In the genomic region with DNA sequence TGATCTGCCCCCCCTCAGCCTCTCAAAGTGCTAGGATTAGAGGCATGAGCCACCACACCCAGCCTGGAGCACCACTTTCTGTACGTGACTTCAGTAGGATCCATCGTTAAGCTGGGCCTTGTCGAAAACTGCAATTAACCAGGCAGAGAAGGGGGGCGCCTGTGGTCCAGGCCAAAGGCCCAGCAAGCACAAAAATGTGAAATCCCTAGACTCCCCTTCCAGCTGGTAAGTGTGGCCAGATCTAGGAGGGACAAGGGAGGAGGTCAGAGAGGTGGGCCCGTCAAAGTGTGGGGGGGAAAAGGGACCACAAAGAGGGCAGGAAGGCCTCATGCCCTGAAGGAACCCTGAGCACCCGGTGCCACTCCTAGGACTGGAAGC, we compare ENCODE assay signal across 8 cellular contexts. TPM values are rescaled to one million over a fixed set of nuclear protein-coding genes. Genes with fewer than 3 reads are reported as not detected.
DNase-seq lines count a peak whose midpoint lies in the region; ATAC-seq and TF ChIP-seq lines count a peak whose summit lies in the region.

No MANE protein-coding gene starts in this region.

- peaks cover 43% of the 10 kb centered on the region for H3K36me3 Mint-ChIP-seq in activated naive CD8-positive, alpha-beta T cell treated with anti-CD3 and anti-CD28 coated beads, Interleukin-2, amount 10 ng/mL, durations not matched to agents 7 days and 5 days
- H3K36me3 Mint-ChIP-seq in activated naive CD8-positive, alpha-beta T cell treated with anti-CD3 and anti-CD28 coated beads for 36 hours = peaks cover 68% of the 10 kb centered on the region
- peaks cover 6 to 27% of the 10 kb centered on the region in 2 donors for H3K36me3 Mint-ChIP-seq in naive B cell

- TF ChIP-seq POLR2A in upper lobe of left lung (IDR thresholded peaks at IDR 0.05) = no peak

- H3K27ac Mint-ChIP-seq in activated naive CD8-positive, alpha-beta T cell treated with anti-CD3 and anti-CD28 coated beads, Interleukin-2, amount 10 ng/mL, durations not matched to agents 7 days and 5 days = peak overlapping the region; percentile 30
- no peak overlapping the region for H3K27ac Mint-ChIP-seq in activated naive CD8-positive, alpha-beta T cell treated with anti-CD3 and anti-CD28 coated beads for 36 hours
- H3K27ac Mint-ChIP-seq in naive B cell = peak overlapping the region in 4 of 6 donors; percentile 32 to 85 (median 64)

- H3K27ac ChIP-seq in cingulate gyrus (ENCODE audit: low read depth, low read length) (peak overlapping the region; percentile 11), upper lobe of left lung (peak overlapping the region in 3 of 4 donors; percentile 75 to 87 (median 77))

- no peak for ATAC-seq in activated naive CD8-positive, alpha-beta T cell treated with anti-CD3 and anti-CD28 coated beads, Interleukin-2, amount 10 ng/mL, durations not matched to agents 7 days and 5 days (ENCODE audit: low read depth)
- no peak for ATAC-seq in naive B cell (ENCODE audit: low read depth in 2 of 2)
- no peak for ATAC-seq in upper lobe of left lung (ENCODE audit: low FRiP score in 2 of 2)
- ATAC-seq in GM21367 (IDR thresholded peaks at IDR 0.05; ENCODE audit: unreplicated experiment) = no peak

- CTCF ChIA-PET in HEK293T (lab: Yijun Ruan, JAX) = interaction anchor here (0.8 to 1.6 kb wide), 5 partner anchors 25 to 269 kb away, joined by 3 to 7 read pairs (median 4); partner anchors contain the start of gene ASF1B

- peaks cover 61 to 100% (median 92%) of the 10 kb centered on the region in 4 donors for H3K36me3 ChIP-seq in upper lobe of left lung

- peaks cover 0 to 29% (median 12%) of the 10 kb centered on the region in 4 donors for H3K4me1 ChIP-seq in upper lobe of left lung

- POLR2A ChIA-PET in activated naive CD8-positive, alpha-beta T cell treated with anti-CD3 and anti-CD28 coated beads, Interleukin-2, amount 10 ng/mL, durations not matched to agents 7 days and 5 days (lab: Charles Lee) = interaction anchor here (0.6 to 13.1 kb wide), 13 partner anchors 9 to 113 kb away, joined by 3 to 250 read pairs (median 7); partner anchors contain the start of genes ADGRE5, DDX39A and DNAJB1
- POLR2A ChIA-PET in HEK293T (lab: Yijun Ruan, JAX) = interaction anchor here (1.1 to 2.0 kb wide), 3 partner anchors 39 to 269 kb away, joined by 3 to 9 read pairs (median 7); partner anchors contain the start of gene ASF1B

- no peak for DNase-seq in activated naive CD8-positive, alpha-beta T cell treated with anti-CD3 and anti-CD28 coated beads, Interleukin-2, amount 10 ng/mL, durations not matched to agents 7 days and 5 days
- DNase-seq in activated naive CD8-positive, alpha-beta T cell treated with anti-CD3 and anti-CD28 coated beads for 36 hours = no peak
- DNase-seq in naive B cell = no peak
- no peak for DNase-seq in upper lobe of left lung
- DNase-seq in HEK293T (ENCODE audit: extremely low spot score) = no peak
- DNase-seq in stimulated activated CD4-positive, alpha-beta T cell treated with anti-CD3 and anti-CD28 coated beads, Interleukin-4, amount 100 ng/mL, for 4 hours = no peak

- H3K4me3 Mint-ChIP-seq in activated naive CD8-positive, alpha-beta T cell treated with anti-CD3 and anti-CD28 coated beads, Interleukin-2, amount 10 ng/mL, durations not matched to agents 7 days and 5 days = no peak overlapping the region
- no peak overlapping the region for H3K4me3 Mint-ChIP-seq in activated naive CD8-positive, alpha-beta T cell treated with anti-CD3 and anti-CD28 coated beads for 36 hours
- peak overlapping the region in 2 of 8 donors; percentile 30 to 33 for H3K4me3 Mint-ChIP-seq in naive B cell

- no peaks in the 10 kb centered on the region for H3K27me3 ChIP-seq in upper lobe of left lung

- no peak for TF ChIP-seq EP300 in upper lobe of left lung (IDR thresholded peaks at IDR 0.05)

- no peak for TF ChIP-seq CTCF in upper lobe of left lung (IDR thresholded peaks at IDR 0.05)

- peaks cover 12% of the 10 kb centered on the region for H3K4me1 Mint-ChIP-seq in activated naive CD8-positive, alpha-beta T cell treated with anti-CD3 and anti-CD28 coated beads, Interleukin-2, amount 10 ng/mL, durations not matched to agents 7 days and 5 days
- H3K4me1 Mint-ChIP-seq in activated naive CD8-positive, alpha-beta T cell treated with anti-CD3 and anti-CD28 coated beads for 36 hours = peaks cover 23% of the 10 kb centered on the region
- peaks cover 22 to 39% (median 23%) of the 10 kb centered on the region in 3 donors for H3K4me1 Mint-ChIP-seq in naive B cell

- H3K4me3 ChIP-seq in upper lobe of left lung = peak overlapping the region in 2 of 4 donors; percentile 21 to 33

- H3K9me3 Mint-ChIP-seq in activated naive CD8-positive, alpha-beta T cell treated with anti-CD3 and anti-CD28 coated beads, Interleukin-2, amount 10 ng/mL, durations not matched to agents 7 days and 5 days = no peaks in the 10 kb centered on the region
- H3K9me3 Mint-ChIP-seq in activated naive CD8-positive, alpha-beta T cell treated with anti-CD3 and anti-CD28 coated beads for 36 hours = no peaks in the 10 kb centered on the region
- H3K9me3 Mint-ChIP-seq in naive B cell = no peaks in the 10 kb centered on the region

- no peaks in the 10 kb centered on the region for H3K9me3 ChIP-seq in upper lobe of left lung

- 83 to 84% methylated on average over 5 to 6 of the region's 6 CpGs for WGBS in upper lobe of left lung, 2 donors

- no peaks in the 10 kb centered on the region for H3K27me3 Mint-ChIP-seq in activated naive CD8-positive, alpha-beta T cell treated with anti-CD3 and anti-CD28 coated beads, Interleukin-2, amount 10 ng/mL, durations not matched to agents 7 days and 5 days
- peaks cover 4% of the 10 kb centered on the region for H3K27me3 Mint-ChIP-seq in activated naive CD8-positive, alpha-beta T cell treated with anti-CD3 and anti-CD28 coated beads for 36 hours
- no peaks in the 10 kb centered on the region for H3K27me3 Mint-ChIP-seq in naive B cell

TF ChIP-seq in HEK293T, 16 proteins besides CTCF, POLR2A, EP300 and RAD21:
- TF ChIP-seq TARDBP (IDR thresholded peaks at IDR 0.05) = no peak
- no peak for TF ChIP-seq FOXK2 (IDR thresholded peaks at IDR 0.05)
- TF ChIP-seq SUZ12 (IDR thresholded peaks at IDR 0.05) = no peak
- TF ChIP-seq LEF1 (IDR thresholded peaks at IDR 0.05; ENCODE audit: borderline replicate concordance) = no peak
- no peak for TF ChIP-seq ZNF384 (IDR thresholded peaks at IDR 0.05)
- no peak for TF ChIP-seq CTBP1 (IDR thresholded peaks at IDR 0.05; ENCODE audit: borderline replicate concordance)
- no peak for TF ChIP-seq BHLHE40 (IDR thresholded peaks at IDR 0.05; ENCODE audit: borderline replicate concordance)
- TF ChIP-seq ELF4 (IDR thresholded peaks at IDR 0.05) = no peak
- TF ChIP-seq HDGF (IDR thresholded peaks at IDR 0.05; ENCODE audit: borderline replicate concordance) = no peak
- TF ChIP-seq L3MBTL2 (conservative IDR thresholded peaks at IDR 0.05) = no peak
TF ChIP-seq in HEK293T: peak in this region for 0.

RNA-seq across cellular contexts. Expression of gene DDX39A, which starts 13.8 kb away (rescaled TPM):
- 100 to 1,000 TPM; 192 to 202 TPM for total RNA-seq in activated naive CD8-positive, alpha-beta T cell treated with anti-CD3 and anti-CD28 coated beads, Interleukin-2, amount 10 ng/mL, durations not matched to agents 7 days and 5 days
- 100 to 1,000 TPM; 300 to 306 TPM for total RNA-seq in activated naive CD8-positive, alpha-beta T cell treated with anti-CD3 and anti-CD28 coated beads for 36 hours
- polyA plus RNA-seq in naive B cell (ENCODE audit: low read depth in 6 of 6) = 100 to 1,000 TPM; 110 to 169 (median 132) TPM
- 100 to 1,000 TPM in 2 of 6 donors, 10 to 100 TPM in 4; 47.6 to 189 (median 86.0) TPM for total RNA-seq in upper lobe of left lung

RNA-seq across cellular contexts. Expression of gene ADGRE5, which starts 24.1 kb away (rescaled TPM):
- total RNA-seq in activated naive CD8-positive, alpha-beta T cell treated with anti-CD3 and anti-CD28 coated beads, Interleukin-2, amount 10 ng/mL, durations not matched to agents 7 days and 5 days = 100 to 1,000 TPM; 304 to 315 TPM
- total RNA-seq in activated naive CD8-positive, alpha-beta T cell treated with anti-CD3 and anti-CD28 coated beads for 36 hours = 100 to 1,000 TPM; 219 to 223 TPM
- 10 to 100 TPM; 17.8 to 41.1 (median 31.9) TPM for polyA plus RNA-seq in naive B cell (ENCODE audit: low read depth in 6 of 6)
- total RNA-seq in upper lobe of left lung = 100 to 1,000 TPM; 123 to 259 (median 227) TPM

RNA-seq across cellular contexts. Expression of gene PKN1, which starts 27.7 kb away (rescaled TPM):
- total RNA-seq in activated naive CD8-positive, alpha-beta T cell treated with anti-CD3 and anti-CD28 coated beads, Interleukin-2, amount 10 ng/mL, durations not matched to agents 7 days and 5 days = 100 to 1,000 TPM; 244 to 265 TPM
- 100 to 1,000 TPM; 168 to 169 TPM for total RNA-seq in activated naive CD8-positive, alpha-beta T cell treated with anti-CD3 and anti-CD28 coated beads for 36 hours
- 10 to 100 TPM; 37.1 to 67.9 (median 48.0) TPM for polyA plus RNA-seq in naive B cell (ENCODE audit: low read depth in 6 of 6)
- 100 to 1,000 TPM in 5 of 6 donors, 10 to 100 TPM in 1; 95.2 to 278 (median 200) TPM for total RNA-seq in upper lobe of left lung
